10 cellular contexts compared by ENCODE assay signal in genomic region chr1:41613646-41614592, GRCh38.
DNase-seq lines count a peak whose midpoint lies in the region; TF ChIP-seq lines count a peak whose summit lies in the region.
"Had no signal": no experiment of that assay in that cellular context is flagged by ENCODE, and none has a peak within 500 bp of the region (broad histone marks: within the 10 kb centered on the region; RNA-seq: fewer than 3 reads in every experiment).

No MANE protein-coding gene starts in this region.

- H3K4me1 ChIP-seq in SJCRH30 = peaks cover 26% of the 10 kb centered on the region
- H3K4me1 ChIP-seq in fibroblast of lung (ENCODE audit: control insufficient read depth, extremely low read depth, insufficient read depth, low read length) = peaks cover 5% of the 10 kb centered on the region
- H3K4me1 ChIP-seq in smooth muscle cell (ENCODE audit: low read depth) = no peaks in the 10 kb centered on the region

- H3K9me3 Mint-ChIP-seq in activated CD4-positive, alpha-beta T cell treated with anti-CD3 and anti-CD28 coated beads, Interleukin-2, amount 10 ng/mL, durations not matched to agents 24 days and 14 days = no peaks in the 10 kb centered on the region

- H3K27ac Mint-ChIP-seq in activated CD4-positive, alpha-beta T cell treated with anti-CD3 and anti-CD28 coated beads, Interleukin-2, amount 10 ng/mL, durations not matched to agents 24 days and 14 days = peak overlapping the region; percentile 59

- H3K4me2 ChIP-seq in fibroblast of lung (ENCODE audit: extremely low read depth, insufficient read depth, low read length) = no peak overlapping the region
- H3K4me2 ChIP-seq in smooth muscle cell = peak overlapping the region; percentile 41
- H3K4me2 ChIP-seq: KMS-11 had no signal

- H3K36me3 ChIP-seq in SJCRH30 (no peaks in the 10 kb centered on the region), fibroblast of lung (ENCODE audit: control insufficient read depth, insufficient read depth, low read length) (no peaks in the 10 kb centered on the region), smooth muscle cell (ENCODE audit: low read depth) (no peaks in the 10 kb centered on the region)
- H3K36me3 ChIP-seq: thoracic aorta had no signal

- 54% methylated on average over 10 of the region's 10 CpGs for WGBS in smooth muscle cell (ENCODE audit: low lambda C conversion rate)

- H3K27ac ChIP-seq in SJCRH30 = peak overlapping the region; percentile 60
- no peak overlapping the region for H3K27ac ChIP-seq in fibroblast of lung (ENCODE audit: insufficient read depth, low read length)
- H3K27ac ChIP-seq in smooth muscle cell (ENCODE audit: low read depth) = peak overlapping the region; percentile 77
- no peak overlapping the region for H3K27ac ChIP-seq in dorsolateral prefrontal cortex
- H3K27ac ChIP-seq: KMS-11, thoracic aorta had no signal

- DNase-seq in activated CD4-positive, alpha-beta T cell treated with anti-CD3 and anti-CD28 coated beads, Interleukin-2, amount 10 ng/mL, durations not matched to agents 24 days and 14 days = no peak
- no peak for DNase-seq in activated CD4-positive, alpha-beta T cell treated with anti-CD3 and anti-CD28 coated beads, Interleukin-2, amount 50 U/mL, for 4 hours
- DNase-seq in SJCRH30 (peak; percentile 77 to 82), fibroblast of lung (ENCODE audit: low read depth in 2 of 2) (peak; percentile 68 to 85), smooth muscle cell (lab: John Stamatoyannopoulos, UW; ENCODE audit: unreplicated experiment) (no peak), dorsolateral prefrontal cortex (no peak), NCI-H1417 treated with DMSO at 0.1 percent for 48 hours (lab: John Stamatoyannopoulos, UW) (no peak), GM19240 (ENCODE audit: insufficient read length, low spot score) (no peak)

- peaks cover 67% of the 10 kb centered on the region for H3K36me3 Mint-ChIP-seq in activated CD4-positive, alpha-beta T cell treated with anti-CD3 and anti-CD28 coated beads, Interleukin-2, amount 10 ng/mL, durations not matched to agents 24 days and 14 days (ENCODE audit: low read depth)

- H3K9ac ChIP-seq in fibroblast of lung (ENCODE audit: insufficient read depth, low read length) = no peak overlapping the region
- H3K9ac ChIP-seq in smooth muscle cell (ENCODE audit: low read depth) = peak overlapping the region; percentile 49
- H3K9ac ChIP-seq: KMS-11 had no signal

- intact Hi-C loops in activated CD4-positive, alpha-beta T cell treated with anti-CD3 and anti-CD28 coated beads, Interleukin-2, amount 10 ng/mL, durations not matched to agents 24 days and 14 days (cut with micrococcal nuclease) = no loop called here
- intact Hi-C loops in dorsolateral prefrontal cortex (cut with DNase I) = loop anchor here in 1 of 2 donors (10.0 kb wide), 1 partner anchor 99 kb away; no protein-coding TSS in a partner anchor

- no peaks in the 10 kb centered on the region for H3K27me3 Mint-ChIP-seq in activated CD4-positive, alpha-beta T cell treated with anti-CD3 and anti-CD28 coated beads, Interleukin-2, amount 10 ng/mL, durations not matched to agents 24 days and 14 days

- TF ChIP-seq CTCF in fibroblast of lung (conservative IDR thresholded peaks at IDR 0.05 in 1 of 2, IDR thresholded peaks at IDR 0.05 in 1 of 2; ENCODE audit: low read depth in 1 of 2, low read length in 2 of 2) (no peak), smooth muscle cell (IDR thresholded peaks at IDR 0.05; ENCODE audit: borderline replicate concordance, insufficient read depth, poor library complexity, severe bottlenecking) (no peak), dorsolateral prefrontal cortex (IDR thresholded peaks at IDR 0.05 in 54 of 56, conservative IDR thresholded peaks at IDR 0.05 in 2 of 56; ENCODE audit: low read depth in 1 of 56, partially characterized antibody in 56 of 56) (no peak)

- peaks cover 36% of the 10 kb centered on the region for H3K4me1 Mint-ChIP-seq in activated CD4-positive, alpha-beta T cell treated with anti-CD3 and anti-CD28 coated beads, Interleukin-2, amount 10 ng/mL, durations not matched to agents 24 days and 14 days

- no peak overlapping the region for H2AFZ ChIP-seq in fibroblast of lung (ENCODE audit: low read length)
- no peak overlapping the region for H2AFZ ChIP-seq in smooth muscle cell (ENCODE audit: low read depth)

- H3K4me3 ChIP-seq in SJCRH30 (no peak overlapping the region), fibroblast of lung (replicated peaks in 1 of 4; ENCODE audit: control extremely low read depth in 1 of 4, insufficient read depth in 1 of 4, low read depth in 3 of 4, low read length in 4 of 4) (no peak overlapping the region), smooth muscle cell (no peak overlapping the region), dorsolateral prefrontal cortex (no peak overlapping the region)
- H3K4me3 ChIP-seq: thoracic aorta had no signal

- no peaks in the 10 kb centered on the region for H3K9me3 ChIP-seq in SJCRH30 (replicated peaks)
- no peaks in the 10 kb centered on the region for H3K9me3 ChIP-seq in fibroblast of lung (ENCODE audit: control insufficient read depth, insufficient read depth, low read depth, low read length)
- H3K9me3 ChIP-seq in smooth muscle cell (replicated peaks; ENCODE audit: low read depth) = no peaks in the 10 kb centered on the region
- H3K9me3 ChIP-seq: thoracic aorta had no signal

- H4K20me1 ChIP-seq in fibroblast of lung (ENCODE audit: control insufficient read depth, extremely low read depth, insufficient read depth, low read length) (no peaks in the 10 kb centered on the region), smooth muscle cell (ENCODE audit: low read depth) (peaks cover 3% of the 10 kb centered on the region)

- peaks cover 3% of the 10 kb centered on the region for H3F3A ChIP-seq in smooth muscle cell (ENCODE audit: low read depth)

- H3K27me3 ChIP-seq in SJCRH30 (no peaks in the 10 kb centered on the region), fibroblast of lung (ENCODE audit: control insufficient read depth, insufficient read depth, low read length) (no peaks in the 10 kb centered on the region), smooth muscle cell (ENCODE audit: low read depth) (no peaks in the 10 kb centered on the region), dorsolateral prefrontal cortex (no peaks in the 10 kb centered on the region)

- H3K79me2 ChIP-seq in fibroblast of lung (ENCODE audit: control insufficient read depth, insufficient read depth, low read length) (no peaks in the 10 kb centered on the region), smooth muscle cell (ENCODE audit: low read depth) (peaks cover 11% of the 10 kb centered on the region)

- H3K4me3 Mint-ChIP-seq in activated CD4-positive, alpha-beta T cell treated with anti-CD3 and anti-CD28 coated beads, Interleukin-2, amount 10 ng/mL, durations not matched to agents 24 days and 14 days = no peak overlapping the region

Comparison
In these comparisons a context has a peak if more than half of its experiments do, and no peak if none do; other contexts are left out.
1. DNase-seq: peak in SJCRH30 (2 of 2) and fibroblast of lung (2 of 2); none in activated CD4-positive, alpha-beta T cell treated with anti-CD3 and anti-CD28 coated beads, Interleukin-2, amount 10 ng/mL, durations not matched to agents 24 days and 14 days (single experiment), activated CD4-positive, alpha-beta T cell treated with anti-CD3 and anti-CD28 coated beads, Interleukin-2, amount 50 U/mL, for 4 hours (0 of 2), smooth muscle cell (single experiment), dorsolateral prefrontal cortex (0 of 10), NCI-H1417 treated with DMSO at 0.1 percent for 48 hours (single experiment) and GM19240 (single experiment).
2. H3K27ac ChIP-seq: peak in SJCRH30 (single experiment) and smooth muscle cell (single experiment); none in fibroblast of lung (single experiment) and dorsolateral prefrontal cortex (0 of 59).